1 cellular context compared by ENCODE assay signal in genomic region chr11:134416726-134417125, GRCh38.
TF ChIP-seq lines count a peak whose summit lies in the region.

No MANE protein-coding gene starts in this region.

TF ChIP-seq in WTC11, 78 proteins besides CTCF, POLR2A, EP300 and RAD21 (continued from another document):
- TF ChIP-seq, protein P1, sequence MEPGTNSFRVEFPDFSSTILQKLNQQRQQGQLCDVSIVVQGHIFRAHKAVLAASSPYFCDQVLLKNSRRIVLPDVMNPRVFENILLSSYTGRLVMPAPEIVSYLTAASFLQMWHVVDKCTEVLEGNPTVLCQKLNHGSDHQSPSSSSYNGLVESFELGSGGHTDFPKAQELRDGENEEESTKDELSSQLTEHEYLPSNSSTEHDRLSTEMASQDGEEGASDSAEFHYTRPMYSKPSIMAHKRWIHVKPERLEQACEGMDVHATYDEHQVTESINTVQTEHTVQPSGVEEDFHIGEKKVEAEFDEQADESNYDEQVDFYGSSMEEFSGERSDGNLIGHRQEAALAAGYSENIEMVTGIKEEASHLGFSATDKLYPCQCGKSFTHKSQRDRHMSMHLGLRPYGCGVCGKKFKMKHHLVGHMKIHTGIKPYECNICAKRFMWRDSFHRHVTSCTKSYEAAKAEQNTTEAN (CRISPR knock-in tag; IDR thresholded peaks at IDR 0.05), result no peak
- no peak for TF ChIP-seq ARID4B (CRISPR knock-in tag; IDR thresholded peaks at IDR 0.05; ENCODE audit: borderline replicate concordance)
- TF ChIP-seq ZNF425 (CRISPR knock-in tag; conservative IDR thresholded peaks at IDR 0.05), result no peak
